In the genomic region with DNA sequence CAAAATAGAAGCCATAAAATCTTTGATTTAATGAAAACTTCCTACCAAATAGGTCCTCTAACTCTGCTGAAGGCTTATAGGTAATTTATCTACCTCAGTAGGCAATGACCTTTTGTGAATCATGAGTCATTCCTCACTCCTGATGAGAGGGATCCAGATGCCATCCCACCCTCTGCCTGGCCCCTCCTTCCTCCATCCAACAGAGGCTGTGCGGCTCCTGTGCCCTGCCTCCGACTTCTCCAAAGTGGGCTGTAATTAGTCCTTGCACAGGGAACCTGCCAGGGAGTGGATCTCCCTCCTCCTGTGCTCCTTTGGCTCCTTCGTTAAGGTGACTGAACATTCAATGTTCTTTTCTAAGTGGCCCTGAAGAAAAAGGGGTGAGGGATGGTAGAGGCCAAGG, we compare ENCODE assay signal across 1 cellular context.
TF ChIP-seq lines count a peak whose summit lies in the region.

No MANE protein-coding gene starts in this region.

TF ChIP-seq in HEK293, 187 proteins besides CTCF, POLR2A, EP300 and RAD21 (continued from another document and continues in another):
- TF ChIP-seq ZNF513 (tag by site-specific recombination; IDR thresholded peaks at IDR 0.05) (no peak), ZBTB8A (tag by site-specific recombination; IDR thresholded peaks at IDR 0.05) (0 out of 2 replicates have a peak, but pooled peaks have one; percentile 28), OVOL3 (tag by site-specific recombination; IDR thresholded peaks at IDR 0.05) (no peak), ZNF433 (tag by site-specific recombination; IDR thresholded peaks at IDR 0.05; ENCODE audit: low read depth) (no peak), ZNF350 (tag by site-specific recombination; IDR thresholded peaks at IDR 0.05) (no peak), SALL2 (tag by site-specific recombination; IDR thresholded peaks at IDR 0.05; ENCODE audit: borderline replicate concordance) (no peak), ZNF654 (tag by site-specific recombination; IDR thresholded peaks at IDR 0.05; ENCODE audit: low read depth) (no peak), ZEB2 (tag by site-specific recombination; IDR thresholded peaks at IDR 0.05) (0 out of 2 replicates have a peak, but pooled peaks have one; percentile 20), ZNF19 (tag by site-specific recombination; IDR thresholded peaks at IDR 0.05; ENCODE audit: low read depth) (no peak), TCF7L2 (IDR thresholded peaks at IDR 0.05; ENCODE audit: borderline replicate concordance, low read depth, low read length) (no peak), MEIS1 (CRISPR knock-in tag; IDR thresholded peaks at IDR 0.05; ENCODE audit: borderline replicate concordance) (no peak), BCL6B (tag by site-specific recombination; IDR thresholded peaks at IDR 0.05) (no peak), ZSCAN23 (tag by site-specific recombination; IDR thresholded peaks at IDR 0.05) (no peak), ZNF174 (tag by site-specific recombination; IDR thresholded peaks at IDR 0.05) (no peak), ZNF175 (tag by site-specific recombination; IDR thresholded peaks at IDR 0.05) (no peak), ZXDB (tag by site-specific recombination; IDR thresholded peaks at IDR 0.05) (no peak), ZNF514 (tag by site-specific recombination; IDR thresholded peaks at IDR 0.05) (no peak), ZNF133 (tag by site-specific recombination; IDR thresholded peaks at IDR 0.05) (no peak), ZNF239 (tag by site-specific recombination; IDR thresholded peaks at IDR 0.05) (no peak), ZNF830 (tag by site-specific recombination; IDR thresholded peaks at IDR 0.05; ENCODE audit: low read depth) (no peak), GLIS2 (tag by site-specific recombination; IDR thresholded peaks at IDR 0.05) (no peak), ZNF366 (tag by site-specific recombination; conservative IDR thresholded peaks at IDR 0.05) (peak; percentile 84), ZFP37 (tag by site-specific recombination; IDR thresholded peaks at IDR 0.05) (no peak), TRIM28 (IDR thresholded peaks at IDR 0.05; ENCODE audit: borderline replicate concordance, low read length) (0 out of 2 replicates have a peak, but pooled peaks have one; percentile 62), PRDM1 (tag by site-specific recombination; IDR thresholded peaks at IDR 0.05) (no peak), SP7 (tag by site-specific recombination; IDR thresholded peaks at IDR 0.05) (peak; percentile 93), ZNF324 (tag by site-specific recombination; IDR thresholded peaks at IDR 0.05) (no peak), ZNF473 (tag by site-specific recombination; IDR thresholded peaks at IDR 0.05) (no peak), ZNF580 (tag by site-specific recombination; IDR thresholded peaks at IDR 0.05) (no peak), ZFP41 (tag by site-specific recombination; IDR thresholded peaks at IDR 0.05; ENCODE audit: borderline replicate concordance) (no peak), MZF1 (tag by site-specific recombination; IDR thresholded peaks at IDR 0.05; ENCODE audit: borderline replicate concordance) (no peak), ZBTB10 (tag by site-specific recombination; IDR thresholded peaks at IDR 0.05) (no peak), OSR2 (tag by site-specific recombination; IDR thresholded peaks at IDR 0.05) (peak; percentile 94), ZNF426 (tag by site-specific recombination; IDR thresholded peaks at IDR 0.05) (no peak), RBAK (tag by site-specific recombination; IDR thresholded peaks at IDR 0.05) (no peak), HOXD13 (CRISPR knock-in tag; IDR thresholded peaks at IDR 0.05; ENCODE audit: borderline replicate concordance) (no peak), WT1 (tag by site-specific recombination; IDR thresholded peaks at IDR 0.05) (no peak; the same call in 1 of the 2 replicates), ZBTB20 (tag by site-specific recombination; IDR thresholded peaks at IDR 0.05) (no peak), ZIC2 (tag by site-specific recombination; IDR thresholded peaks at IDR 0.05) (peak; percentile 64), ZNF423 (tag by site-specific recombination; IDR thresholded peaks at IDR 0.05) (no peak), ZNF585B (tag by site-specific recombination; IDR thresholded peaks at IDR 0.05) (no peak), KLF10 (tag by site-specific recombination; IDR thresholded peaks at IDR 0.05) (no peak), ZNF132 (tag by site-specific recombination; IDR thresholded peaks at IDR 0.05; ENCODE audit: borderline replicate concordance) (no peak), ZNF561 (tag by site-specific recombination; IDR thresholded peaks at IDR 0.05; ENCODE audit: borderline replicate concordance) (0 out of 2 replicates have a peak, but pooled peaks have one; percentile 40), SCRT1 (tag by site-specific recombination; IDR thresholded peaks at IDR 0.05; ENCODE audit: borderline replicate concordance) (no peak), ZNF146 (tag by site-specific recombination; IDR thresholded peaks at IDR 0.05) (no peak), ZNF311 (tag by site-specific recombination; IDR thresholded peaks at IDR 0.05; ENCODE audit: borderline replicate concordance) (no peak)
- TF ChIP-seq, protein P1, sequence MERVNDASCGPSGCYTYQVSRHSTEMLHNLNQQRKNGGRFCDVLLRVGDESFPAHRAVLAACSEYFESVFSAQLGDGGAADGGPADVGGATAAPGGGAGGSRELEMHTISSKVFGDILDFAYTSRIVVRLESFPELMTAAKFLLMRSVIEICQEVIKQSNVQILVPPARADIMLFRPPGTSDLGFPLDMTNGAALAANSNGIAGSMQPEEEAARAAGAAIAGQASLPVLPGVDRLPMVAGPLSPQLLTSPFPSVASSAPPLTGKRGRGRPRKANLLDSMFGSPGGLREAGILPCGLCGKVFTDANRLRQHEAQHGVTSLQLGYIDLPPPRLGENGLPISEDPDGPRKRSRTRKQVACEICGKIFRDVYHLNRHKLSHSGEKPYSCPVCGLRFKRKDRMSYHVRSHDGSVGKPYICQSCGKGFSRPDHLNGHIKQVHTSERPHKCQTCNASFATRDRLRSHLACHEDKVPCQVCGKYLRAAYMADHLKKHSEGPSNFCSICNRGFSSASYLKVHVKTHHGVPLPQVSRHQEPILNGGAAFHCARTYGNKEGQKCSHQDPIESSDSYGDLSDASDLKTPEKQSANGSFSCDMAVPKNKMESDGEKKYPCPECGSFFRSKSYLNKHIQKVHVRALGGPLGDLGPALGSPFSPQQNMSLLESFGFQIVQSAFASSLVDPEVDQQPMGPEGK (tag by site-specific recombination; IDR thresholded peaks at IDR 0.05) = no peak; the same call in 1 of the 2 replicates
- TF ChIP-seq, protein P2, sequence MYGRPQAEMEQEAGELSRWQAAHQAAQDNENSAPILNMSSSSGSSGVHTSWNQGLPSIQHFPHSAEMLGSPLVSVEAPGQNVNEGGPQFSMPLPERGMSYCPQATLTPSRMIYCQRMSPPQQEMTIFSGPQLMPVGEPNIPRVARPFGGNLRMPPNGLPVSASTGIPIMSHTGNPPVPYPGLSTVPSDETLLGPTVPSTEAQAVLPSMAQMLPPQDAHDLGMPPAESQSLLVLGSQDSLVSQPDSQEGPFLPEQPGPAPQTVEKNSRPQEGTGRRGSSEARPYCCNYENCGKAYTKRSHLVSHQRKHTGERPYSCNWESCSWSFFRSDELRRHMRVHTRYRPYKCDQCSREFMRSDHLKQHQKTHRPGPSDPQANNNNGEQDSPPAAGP (tag by site-specific recombination; IDR thresholded peaks at IDR 0.05) = 0 out of 2 replicates have a peak, but pooled peaks have one; percentile 53
- TF ChIP-seq, protein P3, sequence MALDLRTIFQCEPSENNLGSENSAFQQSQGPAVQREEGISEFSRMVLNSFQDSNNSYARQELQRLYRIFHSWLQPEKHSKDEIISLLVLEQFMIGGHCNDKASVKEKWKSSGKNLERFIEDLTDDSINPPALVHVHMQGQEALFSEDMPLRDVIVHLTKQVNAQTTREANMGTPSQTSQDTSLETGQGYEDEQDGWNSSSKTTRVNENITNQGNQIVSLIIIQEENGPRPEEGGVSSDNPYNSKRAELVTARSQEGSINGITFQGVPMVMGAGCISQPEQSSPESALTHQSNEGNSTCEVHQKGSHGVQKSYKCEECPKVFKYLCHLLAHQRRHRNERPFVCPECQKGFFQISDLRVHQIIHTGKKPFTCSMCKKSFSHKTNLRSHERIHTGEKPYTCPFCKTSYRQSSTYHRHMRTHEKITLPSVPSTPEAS (tag by site-specific recombination; IDR thresholded peaks at IDR 0.05) = no peak
- TF ChIP-seq, protein P4, sequence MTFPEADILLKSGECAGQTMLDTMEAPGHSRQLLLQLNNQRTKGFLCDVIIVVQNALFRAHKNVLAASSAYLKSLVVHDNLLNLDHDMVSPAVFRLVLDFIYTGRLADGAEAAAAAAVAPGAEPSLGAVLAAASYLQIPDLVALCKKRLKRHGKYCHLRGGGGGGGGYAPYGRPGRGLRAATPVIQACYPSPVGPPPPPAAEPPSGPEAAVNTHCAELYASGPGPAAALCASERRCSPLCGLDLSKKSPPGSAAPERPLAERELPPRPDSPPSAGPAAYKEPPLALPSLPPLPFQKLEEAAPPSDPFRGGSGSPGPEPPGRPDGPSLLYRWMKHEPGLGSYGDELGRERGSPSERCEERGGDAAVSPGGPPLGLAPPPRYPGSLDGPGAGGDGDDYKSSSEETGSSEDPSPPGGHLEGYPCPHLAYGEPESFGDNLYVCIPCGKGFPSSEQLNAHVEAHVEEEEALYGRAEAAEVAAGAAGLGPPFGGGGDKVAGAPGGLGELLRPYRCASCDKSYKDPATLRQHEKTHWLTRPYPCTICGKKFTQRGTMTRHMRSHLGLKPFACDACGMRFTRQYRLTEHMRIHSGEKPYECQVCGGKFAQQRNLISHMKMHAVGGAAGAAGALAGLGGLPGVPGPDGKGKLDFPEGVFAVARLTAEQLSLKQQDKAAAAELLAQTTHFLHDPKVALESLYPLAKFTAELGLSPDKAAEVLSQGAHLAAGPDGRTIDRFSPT (tag by site-specific recombination; IDR thresholded peaks at IDR 0.05) = no peak
- TF ChIP-seq, protein P5, sequence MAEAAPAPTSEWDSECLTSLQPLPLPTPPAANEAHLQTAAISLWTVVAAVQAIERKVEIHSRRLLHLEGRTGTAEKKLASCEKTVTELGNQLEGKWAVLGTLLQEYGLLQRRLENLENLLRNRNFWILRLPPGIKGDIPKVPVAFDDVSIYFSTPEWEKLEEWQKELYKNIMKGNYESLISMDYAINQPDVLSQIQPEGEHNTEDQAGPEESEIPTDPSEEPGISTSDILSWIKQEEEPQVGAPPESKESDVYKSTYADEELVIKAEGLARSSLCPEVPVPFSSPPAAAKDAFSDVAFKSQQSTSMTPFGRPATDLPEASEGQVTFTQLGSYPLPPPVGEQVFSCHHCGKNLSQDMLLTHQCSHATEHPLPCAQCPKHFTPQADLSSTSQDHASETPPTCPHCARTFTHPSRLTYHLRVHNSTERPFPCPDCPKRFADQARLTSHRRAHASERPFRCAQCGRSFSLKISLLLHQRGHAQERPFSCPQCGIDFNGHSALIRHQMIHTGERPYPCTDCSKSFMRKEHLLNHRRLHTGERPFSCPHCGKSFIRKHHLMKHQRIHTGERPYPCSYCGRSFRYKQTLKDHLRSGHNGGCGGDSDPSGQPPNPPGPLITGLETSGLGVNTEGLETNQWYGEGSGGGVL (tag by site-specific recombination; IDR thresholded peaks at IDR 0.05) = peak; percentile 69
- TF ChIP-seq, protein P6, sequence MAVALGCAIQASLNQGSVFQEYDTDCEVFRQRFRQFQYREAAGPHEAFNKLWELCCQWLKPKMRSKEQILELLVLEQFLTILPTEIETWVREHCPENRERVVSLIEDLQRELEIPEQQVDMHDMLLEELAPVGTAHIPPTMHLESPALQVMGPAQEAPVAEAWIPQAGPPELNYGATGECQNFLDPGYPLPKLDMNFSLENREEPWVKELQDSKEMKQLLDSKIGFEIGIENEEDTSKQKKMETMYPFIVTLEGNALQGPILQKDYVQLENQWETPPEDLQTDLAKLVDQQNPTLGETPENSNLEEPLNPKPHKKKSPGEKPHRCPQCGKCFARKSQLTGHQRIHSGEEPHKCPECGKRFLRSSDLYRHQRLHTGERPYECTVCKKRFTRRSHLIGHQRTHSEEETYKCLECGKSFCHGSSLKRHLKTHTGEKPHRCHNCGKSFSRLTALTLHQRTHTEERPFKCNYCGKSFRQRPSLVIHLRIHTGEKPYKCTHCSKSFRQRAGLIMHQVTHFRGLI (tag by site-specific recombination; IDR thresholded peaks at IDR 0.05) = no peak
